1 cellular context compared by ENCODE assay signal in genomic region chrX:133297284-133297683, GRCh38.
TF ChIP-seq lines count a peak whose summit lies in the region.

No MANE protein-coding gene starts in this region.

TF ChIP-seq in SK-N-SH, 30 proteins besides CTCF, POLR2A, EP300 and RAD21 (continued from another document):
- TF ChIP-seq ZBTB33 (IDR thresholded peaks at IDR 0.05; ENCODE audit: borderline replicate concordance, low read depth) (no peak), IRF3 (IDR thresholded peaks at IDR 0.05; ENCODE audit: low read depth, low read length) (no peak), SIN3A (IDR thresholded peaks at IDR 0.05; ENCODE audit: borderline replicate concordance, low read depth, low read length) (no peak)
- TF ChIP-seq, protein P1, sequence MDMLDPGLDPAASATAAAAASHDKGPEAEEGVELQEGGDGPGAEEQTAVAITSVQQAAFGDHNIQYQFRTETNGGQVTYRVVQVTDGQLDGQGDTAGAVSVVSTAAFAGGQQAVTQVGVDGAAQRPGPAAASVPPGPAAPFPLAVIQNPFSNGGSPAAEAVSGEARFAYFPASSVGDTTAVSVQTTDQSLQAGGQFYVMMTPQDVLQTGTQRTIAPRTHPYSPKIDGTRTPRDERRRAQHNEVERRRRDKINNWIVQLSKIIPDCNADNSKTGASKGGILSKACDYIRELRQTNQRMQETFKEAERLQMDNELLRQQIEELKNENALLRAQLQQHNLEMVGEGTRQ (IDR thresholded peaks at IDR 0.05; ENCODE audit: borderline replicate concordance, low read depth, low read length) = no peak
